Comparison of ENCODE assay signal across 16 cellular contexts in genomic region chr7:42689626-42690025, GRCh38.
DNase-seq lines count a peak whose midpoint lies in the region; ATAC-seq and TF ChIP-seq lines count a peak whose summit lies in the region.
"Had no signal": no experiment of that assay in that cellular context is flagged by ENCODE, and none has a peak within 500 bp of the region (broad histone marks: within the 10 kb centered on the region; RNA-seq: fewer than 3 reads in every experiment).

No MANE protein-coding gene starts in this region.

- intact Hi-C loops in MCF 10A (cut with micrococcal nuclease), result loop anchor here (5.0 kb wide), 2 partner anchors 457 to 562 kb away; no protein-coding TSS in a partner anchor
- intact Hi-C loops in breast epithelium (cut with DNase I; ENCODE audit: low total_unique reads), result no loop called here

- H3K36me3 Mint-ChIP-seq in MCF 10A (ENCODE audit: insufficient read depth, unreplicated experiment), result peaks cover 4% of the 10 kb centered on the region
- no peaks in the 10 kb centered on the region for H3K36me3 Mint-ChIP-seq in activated naive CD4-positive, alpha-beta T cell treated with anti-CD3 and anti-CD28 coated beads, Interleukin-2, amount 50 U/mL, for 72 hours
- H3K36me3 Mint-ChIP-seq: CD4-positive, CD25-positive, alpha-beta regulatory T cell had no signal

- H3K9me3 ChIP-seq in breast epithelium, result peaks cover 0 to 3% of the 10 kb centered on the region in 2 donors

- no peaks in the 10 kb centered on the region for H3K27me3 ChIP-seq in breast epithelium
- H3K27me3 ChIP-seq: BLaER1 treated with 17β-estradiol and CSF1 and Interleukin-3, amounts not matched to agents 10 nM and 100 nM had no signal

- CTCF ChIA-PET in MCF 10A (lab: Yijun Ruan, JAX), result interaction anchor here (0.6 to 7.1 kb wide), 13 partner anchors 13 to 748 kb away, joined by 3 to 87 read pairs (median 4); no protein-coding TSS in a partner anchor

- peak overlapping the region; percentile 61 for H3K27ac Mint-ChIP-seq in MCF 10A (ENCODE audit: low read depth, unreplicated experiment)
- no peak overlapping the region for H3K27ac Mint-ChIP-seq in activated naive CD4-positive, alpha-beta T cell treated with anti-CD3 and anti-CD28 coated beads, Interleukin-2, amount 50 U/mL, for 72 hours
- H3K27ac Mint-ChIP-seq: CD4-positive, CD25-positive, alpha-beta regulatory T cell had no signal

- peaks cover 19% of the 10 kb centered on the region for H3K9me3 Mint-ChIP-seq in MCF 10A (ENCODE audit: unreplicated experiment)
- peaks cover 5% of the 10 kb centered on the region in 2 donors for H3K9me3 Mint-ChIP-seq in activated naive CD4-positive, alpha-beta T cell treated with anti-CD3 and anti-CD28 coated beads, Interleukin-2, amount 50 U/mL, for 72 hours

- H3K4me1 Mint-ChIP-seq in MCF 10A (ENCODE audit: insufficient read depth, unreplicated experiment), result peaks cover 5% of the 10 kb centered on the region
- H3K4me1 Mint-ChIP-seq: CD4-positive, CD25-positive, alpha-beta regulatory T cell had no signal

- no peaks in the 10 kb centered on the region for H3K36me3 ChIP-seq in breast epithelium
- H3K36me3 ChIP-seq: BLaER1 treated with 17β-estradiol and CSF1 and Interleukin-3, amounts not matched to agents 10 nM and 100 nM had no signal

- ATAC-seq in esophagus mucosa (peak; percentile 70), GM19328 (IDR thresholded peaks at IDR 0.05; ENCODE audit: unreplicated experiment) (no peak), HG02610 (IDR thresholded peaks at IDR 0.05; ENCODE audit: unreplicated experiment) (no peak), GM19035 (IDR thresholded peaks at IDR 0.05; ENCODE audit: unreplicated experiment) (no peak)
- ATAC-seq in activated naive CD4-positive, alpha-beta T cell treated with anti-CD3 and anti-CD28 coated beads, Interleukin-2, amount 50 U/mL, for 72 hours, result no peak

- H3K27ac ChIP-seq in breast epithelium, result no peak overlapping the region
- H3K27ac ChIP-seq: BLaER1 treated with 17β-estradiol and CSF1 and Interleukin-3, amounts not matched to agents 10 nM and 100 nM; HL-60 had no signal

- no peaks in the 10 kb centered on the region for H3K27me3 Mint-ChIP-seq in MCF 10A (ENCODE audit: insufficient read depth, unreplicated experiment)
- H3K27me3 Mint-ChIP-seq: CD4-positive, CD25-positive, alpha-beta regulatory T cell had no signal

- no peaks in the 10 kb centered on the region for H3K4me1 ChIP-seq in breast epithelium

- TF ChIP-seq CTCF in MCF 10A (IDR thresholded peaks at IDR 0.05; ENCODE audit: unreplicated experiment) (no peak), breast epithelium (IDR thresholded peaks at IDR 0.05) (no peak)

- DNase-seq in MCF 10A (ENCODE audit: unreplicated experiment), result peak; percentile 8
- DNase-seq in breast epithelium (ENCODE audit: low spot score in 2 of 2), result no peak
- DNase-seq in amniotic epithelial cell (ENCODE audit: low read depth), result peak; percentile 17
- no peak for DNase-seq in activated naive CD4-positive, alpha-beta T cell treated with anti-CD3 and anti-CD28 coated beads, Interleukin-2, amount 50 U/mL, for 72 hours (ENCODE audit: low spot score in 2 of 2)
- DNase-seq: 8988T; Calu3; CD4-positive, CD25-positive, alpha-beta regulatory T cell; DND-41; GF-D8; H7 had no signal

- H3K4me3 Mint-ChIP-seq in MCF 10A (ENCODE audit: unreplicated experiment), result no peak overlapping the region
- H3K4me3 Mint-ChIP-seq: CD4-positive, CD25-positive, alpha-beta regulatory T cell had no signal

- TF ChIP-seq POLR2A in breast epithelium (IDR thresholded peaks at IDR 0.05), result no peak

- H3K4me3 ChIP-seq in breast epithelium, result no peak overlapping the region
- H3K4me3 ChIP-seq: BLaER1 treated with 17β-estradiol and CSF1 and Interleukin-3, amounts not matched to agents 10 nM and 100 nM had no signal

- no TSS peak for BruUV-seq in MCF 10A (replicated peaks; lab: Mats Ljungman, UMichigan)

- POLR2A ChIA-PET in MCF 10A (lab: Yijun Ruan, JAX), result interaction anchor here (0.8 to 1.8 kb wide), 4 partner anchors 12 to 713 kb away, joined by 3 to 10 read pairs (median 5); no protein-coding TSS in a partner anchor

Comparison
In these comparisons a context has a peak if more than half of its experiments do, and no peak if none do; other contexts are left out.
1. DNase-seq: peak in MCF 10A (single experiment) and amniotic epithelial cell (single experiment); none in breast epithelium (0 of 2) and activated naive CD4-positive, alpha-beta T cell treated with anti-CD3 and anti-CD28 coated beads, Interleukin-2, amount 50 U/mL, for 72 hours (0 of 2).